15 cellular contexts compared by ENCODE assay signal in the genomic region with DNA sequence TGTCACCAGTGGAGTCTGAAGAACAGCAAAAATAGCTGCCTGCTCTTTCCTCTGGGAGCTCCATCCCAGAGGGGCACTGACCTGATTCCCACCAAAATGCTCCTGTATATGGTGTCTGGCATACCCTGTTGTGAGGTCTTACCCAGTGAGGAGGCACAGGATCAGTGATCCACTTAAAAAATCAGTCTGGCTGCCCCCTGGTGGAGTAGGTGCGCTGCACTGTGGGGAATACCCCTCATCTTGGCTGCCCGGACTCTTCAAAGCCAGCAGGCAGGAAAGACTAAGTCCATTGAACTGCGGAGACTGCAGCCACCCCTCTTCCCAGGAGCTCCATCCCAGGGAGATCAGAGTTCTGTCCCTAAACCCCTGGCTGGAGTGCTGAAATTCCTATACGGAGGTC.
DNase-seq lines count a peak whose midpoint lies in the region; ATAC-seq, FAIRE-seq and TF ChIP-seq lines count a peak whose summit lies in the region.
"Had no signal": no experiment of that assay in that cellular context is flagged by ENCODE, and none has a peak within 500 bp of the region (broad histone marks: within the 10 kb centered on the region; RNA-seq: fewer than 3 reads in every experiment).

No MANE protein-coding gene starts in this region.

- BruUV-seq in GM12878 (replicated peaks; lab: Mats Ljungman, UMichigan): no TSS peak

- H3K4me2 ChIP-seq in GM12878 (ENCODE audit: control insufficient read depth, insufficient read depth): no peak overlapping the region

- TF ChIP-seq POLR2A in GM12878 (IDR thresholded peaks at IDR 0.05; ENCODE audit: low read depth, low read length) (no peak), GM12891 (IDR thresholded peaks at IDR 0.05; ENCODE audit: low read depth, low read length) (no peak)

- TF ChIP-seq EP300 in GM12878 (IDR thresholded peaks at IDR 0.05; ENCODE audit: borderline replicate concordance in 1 of 2, control insufficient read depth in 1 of 2, low read depth in 2 of 2, low read length in 2 of 2): no peak

- no peaks in the 10 kb centered on the region for H3K9me3 ChIP-seq in GM12878 (replicated peaks; ENCODE audit: control insufficient read depth, insufficient read depth, low read length)

- peak; percentile 19; the same call in 1 of the 2 replicates for TF ChIP-seq CTCF in C4-2B (conservative IDR thresholded peaks at IDR 0.05)
- peak; percentile 20 to 31 (median 29); a peak in 3 of 6 replicates for TF ChIP-seq CTCF in GM12878 (IDR thresholded peaks at IDR 0.05 in 2 of 3, conservative IDR thresholded peaks at IDR 0.05 in 1 of 3; ENCODE audit: control insufficient read depth in 2 of 3, extremely low read depth in 1 of 3, insufficient read depth in 1 of 3, low read depth in 3 of 3, low read length in 3 of 3)

- H4K20me1 ChIP-seq in GM12878 (ENCODE audit: control insufficient read depth, insufficient read depth): no peaks in the 10 kb centered on the region

- intact Hi-C loops in GM12878 (cut with micrococcal nuclease; ENCODE audit: unreplicated experiment): no loop called here
- intact Hi-C loops in head of caudate nucleus (cut with DNase I): no loop called here

- H3K27ac ChIP-seq in C4-2B: no peak overlapping the region
- H3K27ac ChIP-seq in GM12878 (ENCODE audit: control insufficient read depth, insufficient read depth): no peak overlapping the region
- H3K27ac ChIP-seq: SK-N-MC had no signal

- DNase-seq in HT-29 (ENCODE audit: low spot score): peak; percentile 9
- DNase-seq in GM12878 (ENCODE audit: low read depth, low spot score): no peak
- no peak for DNase-seq in head of caudate nucleus
- no peak for DNase-seq in GM12891 (ENCODE audit: insufficient read length, low spot score)
- DNase-seq in stimulated activated naive CD4-positive, alpha-beta T cell (lab: John Stamatoyannopoulos, UW): no peak
- no peak for DNase-seq in NCI-H345 (lab: John Stamatoyannopoulos, UW)
- DNase-seq: activated T-cell treated with anti-CD3 and anti-CD28 coated beads, Interleukin-2, amount 50 U/mL, for 72 hours; effector memory CD8-positive, alpha-beta T cell; NCI-H510A; nucleus accumbens; stimulated activated CD4-positive, alpha-beta T cell treated with anti-CD3 and anti-CD28 coated beads, Interleukin-12 subunit alpha, Interleukin-12 subunit beta, amount 100 ng/mL, for 4 hours had no signal

- ATAC-seq in GM18873 (IDR thresholded peaks at IDR 0.05; ENCODE audit: low FRiP score, unreplicated experiment) (peak; percentile 71), GM12878 (peak; percentile 80)
- ATAC-seq: activated T-cell treated with anti-CD3 and anti-CD28 coated beads, Interleukin-2, amount 50 U/mL, for 72 hours; effector memory CD8-positive, alpha-beta T cell had no signal

- SMC1A ChIA-PET in GM12878 (lab: Charles Lee; ENCODE audit: uncharacterized antibody, unreplicated experiment): interaction anchor here (1.1 kb wide), 1 partner anchor 733 kb away, joined by 3 read pairs; no protein-coding TSS in a partner anchor

- WGBS in GM12878 (ENCODE audit: insufficient coverage, insufficient replicate concordance, low lambda C conversion rate, missing lambda C conversion rate): 23% methylated on average over 4 of the region's 4 CpGs

- CTCF ChIA-PET in GM12878 (lab: Yijun Ruan, JAX): no interaction called here

- POLR2A ChIA-PET in GM12878 (lab: Charles Lee): no interaction called here

- peak; percentile 35; the same call in 1 of the 2 replicates for TF ChIP-seq RAD21 in GM12878 (IDR thresholded peaks at IDR 0.05; ENCODE audit: insufficient read depth, low read depth, low read length)

- no peaks in the 10 kb centered on the region for H3K36me3 ChIP-seq in GM12878 (ENCODE audit: control insufficient read depth in 2 of 2, insufficient read depth in 2 of 2, low read length in 1 of 2)

- H3K4me1 ChIP-seq in GM12878 (ENCODE audit: control insufficient read depth, insufficient read depth, low read length): no peaks in the 10 kb centered on the region

- FAIRE-seq in GM12878 (lab: Jason Lieb, UNC) (no peak), GM12891 (lab: Jason Lieb, UNC) (no peak)
- FAIRE-seq: astrocyte had no signal

- no peak overlapping the region for H2AFZ ChIP-seq in GM12878 (ENCODE audit: control insufficient read depth, low read depth, low read length)

- no peak overlapping the region for H3K9ac ChIP-seq in GM12878 (ENCODE audit: control insufficient read depth, insufficient read depth, low read length)

- in situ Hi-C loops in GM12878 (cut with MboI): no loop called here

- no peaks in the 10 kb centered on the region for H3K79me2 ChIP-seq in GM12878 (ENCODE audit: control insufficient read depth, insufficient read depth, low read length)

- RAD21 ChIA-PET in GM12878 (lab: Charles Lee; ENCODE audit: unreplicated experiment): interaction anchor here (0.6 kb wide), 1 partner anchor 1351 kb away, joined by 3 read pairs; no protein-coding TSS in a partner anchor

- H3K27me3 ChIP-seq in GM12878 (replicated peaks in 1 of 2; ENCODE audit: control insufficient read depth in 2 of 2, insufficient read depth in 2 of 2, low read length in 1 of 2): no peaks in the 10 kb centered on the region

- H3K4me3 ChIP-seq in GM12878: no peak overlapping the region
- H3K4me3 ChIP-seq: SK-N-MC had no signal

TF ChIP-seq in GM12878, 131 proteins besides CTCF, POLR2A, EP300 and RAD21:
- no peak for TF ChIP-seq YBX1 (IDR thresholded peaks at IDR 0.05)
- no peak for TF ChIP-seq TCF3 (IDR thresholded peaks at IDR 0.05; ENCODE audit: borderline replicate concordance, insufficient read depth, low read depth, low read length)
- TF ChIP-seq EED (IDR thresholded peaks at IDR 0.05; ENCODE audit: low read depth): no peak
- no peak for TF ChIP-seq EZH2 (IDR thresholded peaks at IDR 0.05; ENCODE audit: borderline replicate concordance, control insufficient read depth, low read depth, low read length)
- TF ChIP-seq ETV6 (conservative IDR thresholded peaks at IDR 0.05 in 1 of 2, IDR thresholded peaks at IDR 0.05 in 1 of 2; ENCODE audit: borderline replicate concordance in 1 of 2, low read depth in 1 of 2): no peak
- TF ChIP-seq SMC3 (IDR thresholded peaks at IDR 0.05; ENCODE audit: borderline replicate concordance, low read length): peak; percentile 10; the same call in 1 of the 2 replicates

TF ChIP-seq in GM12891, 5 proteins besides CTCF, POLR2A, EP300 and RAD21:
- TF ChIP-seq PAX5 (IDR thresholded peaks at IDR 0.05; ENCODE audit: insufficient read depth, low read length, severe bottlenecking): no peak
- TF ChIP-seq SPI1 (IDR thresholded peaks at IDR 0.05; ENCODE audit: low read depth, low read length): no peak
- no peak for TF ChIP-seq TAF1 (IDR thresholded peaks at IDR 0.05; ENCODE audit: low read depth, low read length)
